ENCODE assay signal across 8 cellular contexts in genomic region chr17:11997972-11998233, GRCh38. TPM values are rescaled to one million over a fixed set of nuclear protein-coding genes. Genes with fewer than 3 reads are reported as not detected.
DNase-seq lines count a peak whose midpoint lies in the region; ATAC-seq, FAIRE-seq and TF ChIP-seq lines count a peak whose summit lies in the region.

No MANE protein-coding gene starts in this region.

- peak overlapping the region; percentile 92 for H4K8ac ChIP-seq in mesenchymal stem cell (ENCODE audit: low read length)

- TF ChIP-seq CTCF in cardiac muscle cell (IDR thresholded peaks at IDR 0.05; ENCODE audit: low read depth, low read length) (no peak), GM12878 (IDR thresholded peaks at IDR 0.05 in 2 of 3, conservative IDR thresholded peaks at IDR 0.05 in 1 of 3; ENCODE audit: control insufficient read depth in 2 of 3, extremely low read depth in 1 of 3, insufficient read depth in 1 of 3, low read depth in 3 of 3, low read length in 3 of 3) (no peak)

- peak overlapping the region; percentile 60 to 81 for H3K18ac ChIP-seq in mesenchymal stem cell (ENCODE audit: low read depth in 1 of 2, low read length in 2 of 2)

- H3K9ac ChIP-seq in GM12878 (ENCODE audit: control insufficient read depth, insufficient read depth, low read length): no peak overlapping the region; the same call in 1 of the 2 replicates
- H3K9ac ChIP-seq in mesenchymal stem cell (ENCODE audit: low read length): peak overlapping the region; percentile 95

- FAIRE-seq in GM12878 (lab: Jason Lieb, UNC): peak; percentile 44

- peak overlapping the region in 1 of 2 experiments; percentile 43 for H2BK12ac ChIP-seq in mesenchymal stem cell (ENCODE audit: low read length in 2 of 2)

- no peak for TF ChIP-seq EP300 in GM12878 (IDR thresholded peaks at IDR 0.05; ENCODE audit: borderline replicate concordance in 1 of 2, control insufficient read depth in 1 of 2, low read depth in 2 of 2, low read length in 2 of 2)

- in situ Hi-C loops in GM12878 (cut with MboI): loop anchor here (10.0 kb wide), 1 partner anchor 1017 kb away; the partner anchor contains the start of gene ELAC2

- peak overlapping the region; percentile 56 for H3K4me3 ChIP-seq in cardiac muscle cell
- peak overlapping the region; percentile 77 for H3K4me3 ChIP-seq in GM12878
- H3K4me3 ChIP-seq in mesenchymal stem cell (ENCODE audit: insufficient read depth in 1 of 2, low read depth in 1 of 2, low read length in 2 of 2): peak overlapping the region; percentile 95 to 97
- H3K4me3 ChIP-seq in urinary bladder (ENCODE audit: low read depth, low read length): peak overlapping the region; percentile 82

- peak overlapping the region; percentile 84 for H3K4me2 ChIP-seq in GM12878 (ENCODE audit: control insufficient read depth, insufficient read depth)
- H3K4me2 ChIP-seq in mesenchymal stem cell (ENCODE audit: low read length, poor library complexity, severe bottlenecking): peak overlapping the region; percentile 61

- H4K91ac ChIP-seq in mesenchymal stem cell (ENCODE audit: low read length): peak overlapping the region; percentile 70

- no peak for TF ChIP-seq POLR2A in GM12878 (IDR thresholded peaks at IDR 0.05; ENCODE audit: low read depth, low read length)

- ATAC-seq in Right ventricle myocardium inferior: no peak
- no peak for ATAC-seq in GM12878
- ATAC-seq in HG02571 (IDR thresholded peaks at IDR 0.05; ENCODE audit: unreplicated experiment): no peak
- no peak for ATAC-seq in HG03432 (IDR thresholded peaks at IDR 0.05; ENCODE audit: unreplicated experiment)

- H4K20me1 ChIP-seq in GM12878 (ENCODE audit: control insufficient read depth, insufficient read depth): no peaks in the 10 kb centered on the region

- no peak overlapping the region for H2BK5ac ChIP-seq in mesenchymal stem cell (ENCODE audit: low read depth, low read length, poor library complexity, severe bottlenecking)

- H2AFZ ChIP-seq in GM12878 (ENCODE audit: control insufficient read depth, low read depth, low read length): peak overlapping the region; percentile 71
- peak overlapping the region; percentile 94 for H2AFZ ChIP-seq in mesenchymal stem cell (ENCODE audit: low read depth, low read length)

- no peaks in the 10 kb centered on the region for H3K9me3 ChIP-seq in cardiac muscle cell (ENCODE audit: low read depth)
- H3K9me3 ChIP-seq in GM12878 (replicated peaks; ENCODE audit: control insufficient read depth, insufficient read depth, low read length): no peaks in the 10 kb centered on the region
- H3K9me3 ChIP-seq in mesenchymal stem cell (ENCODE audit: control insufficient read depth, low read length): no peaks in the 10 kb centered on the region

- POLR2A ChIA-PET in GM12878 (lab: Charles Lee): interaction anchor here (1.0 to 3.6 kb wide), 6 partner anchors 9 to 55 kb away, joined by 3 to 46 read pairs (median 7); partner anchors contain the start of gene MAP2K4

- H3K4ac ChIP-seq in mesenchymal stem cell (ENCODE audit: low read depth in 1 of 2, low read length in 2 of 2): peak overlapping the region; percentile 20 to 81

- BruUV-seq in GM12878 (replicated peaks; lab: Mats Ljungman, UMichigan): no TSS peak

- H3K79me1 ChIP-seq in mesenchymal stem cell (replicated peaks; ENCODE audit: low read length, poor library complexity, severe bottlenecking): peaks cover 5% of the 10 kb centered on the region

- H3K36me3 ChIP-seq in cardiac muscle cell: no peaks in the 10 kb centered on the region
- no peaks in the 10 kb centered on the region for H3K36me3 ChIP-seq in GM12878 (ENCODE audit: control insufficient read depth in 2 of 2, insufficient read depth in 2 of 2, low read length in 1 of 2)
- peaks cover 0 to 1% of the 10 kb centered on the region in 2 experiments for H3K36me3 ChIP-seq in mesenchymal stem cell (ENCODE audit: control insufficient read depth in 1 of 2, insufficient read depth in 2 of 2, low read depth in 1 of 2, low read length in 2 of 2)
- no peaks in the 10 kb centered on the region for H3K36me3 ChIP-seq in urinary bladder (ENCODE audit: insufficient read depth)

- H3K14ac ChIP-seq in mesenchymal stem cell (ENCODE audit: low read length in 2 of 2): peak overlapping the region in 1 of 2 experiments; percentile 23

- WGBS in GM12878 (ENCODE audit: insufficient coverage, insufficient replicate concordance, low lambda C conversion rate, missing lambda C conversion rate): 66% methylated on average over 4 of the region's 4 CpGs
- 89% methylated on average over 4 of the region's 4 CpGs for WGBS in mesenchymal stem cell
- 65% methylated on average over 4 of the region's 4 CpGs for WGBS in urinary bladder

- SMC1A ChIA-PET in GM12878 (lab: Charles Lee; ENCODE audit: uncharacterized antibody, unreplicated experiment): interaction anchor here (1.0 to 2.8 kb wide), 4 partner anchors 10 to 101 kb away, joined by 3 to 11 read pairs (median 8); no protein-coding TSS in a partner anchor

- TF ChIP-seq RAD21 in GM12878 (IDR thresholded peaks at IDR 0.05; ENCODE audit: insufficient read depth, low read depth, low read length): no peak

- H3K27ac ChIP-seq in cardiac muscle cell (peak overlapping the region; percentile 73), GM12878 (ENCODE audit: control insufficient read depth, insufficient read depth) (peak overlapping the region; percentile 1), mesenchymal stem cell (ENCODE audit: low read length, poor library complexity, severe bottlenecking) (peak overlapping the region; percentile 64), urinary bladder (ENCODE audit: low read depth) (no peak overlapping the region)

- RAD21 ChIA-PET in GM12878 (lab: Charles Lee; ENCODE audit: unreplicated experiment): interaction anchor here (0.8 to 1.8 kb wide), 8 partner anchors 10 to 1020 kb away, joined by 3 to 20 read pairs (median 4); partner anchors contain the start of genes ELAC2 and MAP2K4

- peak overlapping the region; percentile 38 for H2AK5ac ChIP-seq in mesenchymal stem cell (ENCODE audit: low read length, severe bottlenecking)

- H2BK120ac ChIP-seq in mesenchymal stem cell (ENCODE audit: low read depth, low read length): no peak overlapping the region

- intact Hi-C loops in Right ventricle myocardium inferior (cut with DNase I) (loop anchor here (2.0 to 10.0 kb wide), 2 partner anchors 23 to 107 kb away; partner anchors contain the start of gene MAP2K4), GM12878 (cut with micrococcal nuclease; ENCODE audit: unreplicated experiment) (loop anchor here (1.0 kb wide), 1 partner anchor 22 kb away; the partner anchor contains the start of gene MAP2K4)

- peak overlapping the region in 1 of 2 experiments; percentile 23 for H3K23ac ChIP-seq in mesenchymal stem cell (ENCODE audit: low read length in 2 of 2)

- H2BK15ac ChIP-seq in mesenchymal stem cell (ENCODE audit: low read depth, poor library complexity, severe bottlenecking): no peak overlapping the region

- DNase-seq in cardiac muscle cell (ENCODE audit: low read depth in 1 of 2, low spot score in 1 of 2): no peak
- no peak for DNase-seq in Right ventricle myocardium inferior (ENCODE audit: missing footprints)
- no peak for DNase-seq in GM12878 (ENCODE audit: low read depth, low spot score)
- no peak for DNase-seq in mesenchymal stem cell
- DNase-seq in HCEC 1CT: no peak

- H3K79me2 ChIP-seq in GM12878 (ENCODE audit: control insufficient read depth, insufficient read depth, low read length): no peaks in the 10 kb centered on the region

- H3K4me1 ChIP-seq in cardiac muscle cell (ENCODE audit: low read depth): peaks cover 5% of the 10 kb centered on the region
- H3K4me1 ChIP-seq in GM12878 (ENCODE audit: control insufficient read depth, insufficient read depth, low read length): peaks cover 3% of the 10 kb centered on the region; the same call in 1 of the 2 replicates
- peaks cover 1% of the 10 kb centered on the region for H3K4me1 ChIP-seq in mesenchymal stem cell (ENCODE audit: control insufficient read depth, insufficient read depth, low read depth, low read length)
- no peaks in the 10 kb centered on the region for H3K4me1 ChIP-seq in urinary bladder (ENCODE audit: insufficient read depth)

- CTCF ChIA-PET in GM12878 (lab: Yijun Ruan, JAX): interaction anchor here (1.0 to 1.3 kb wide), 3 partner anchors 9 to 1033 kb away, joined by 3 read pairs; partner anchors contain the start of gene MAP2K4

- H3K27me3 ChIP-seq in cardiac muscle cell (no peaks in the 10 kb centered on the region), GM12878 (replicated peaks in 1 of 2; ENCODE audit: control insufficient read depth in 2 of 2, insufficient read depth in 2 of 2, low read length in 1 of 2) (no peaks in the 10 kb centered on the region), mesenchymal stem cell (ENCODE audit: control insufficient read depth in 1 of 2, insufficient read depth in 1 of 2, low read length in 2 of 2) (no peaks in the 10 kb centered on the region)

RNA-seq across cellular contexts. Expression of gene ZNF18, which starts 0.6 kb away (rescaled TPM):
- total RNA-seq in cardiac muscle cell (10.7 TPM in 2 replicates), Right ventricle myocardium inferior (4.5 TPM), GM12878 (2014; rRNA removed) (9.8 TPM in 2 replicates), GM12878 (2014; rRNA removed; fragmentation: Illumina TruSeq; extraction: Trizol) (9.6 and 10.3 TPM in 2 replicates), GM12878 (2021) (7.2 and 8.7 TPM in 2 replicates), urinary bladder (15.8 TPM)
- polyA plus RNA-seq in cardiac muscle cell (9.9 and 13.6 TPM in 2 replicates), GM12878 (2011; rRNA removed) (10.2 and 12.9 TPM in 2 replicates), GM12878 (2014; fragmentation: Illumina TruSeq; extraction: Trizol) (9.6 and 9.8 TPM in 2 replicates), GM12878 (2014; fragmentation: Nextera tagmentation; extraction: Ambion mirVana) (1 to 10 TPM; 4.6 to 6.0 TPM), GM12878 (2014; rRNA removed) (6.6 and 7.4 TPM in 2 replicates), GM12878 (2016; fragmentation: Nextera tagmentation; extraction: Ambion mirVana) (1 to 10 TPM; 5.9 to 9.5 TPM), urinary bladder (5.6 TPM)
- total RNA-seq in GM12878 (2013; cell fraction: nucleolus; rRNA removed): 11.1 and 11.8 TPM in 2 replicates
- polyA plus RNA-seq in GM12878 (2011; ENCODE audit: low read depth): 6.8 TPM
- 6.2 and 7.2 TPM in 2 replicates for polyA plus RNA-seq in GM12878 (2011; cell fraction: cytosol; rRNA removed)
- polyA plus RNA-seq in GM12878 (2011; cell fraction: nucleus; rRNA removed): 8.3 and 9.7 TPM in 2 replicates
- 6.6 and 6.8 TPM in 2 replicates for polyA plus RNA-seq in GM12878 (2012)
- polyA minus RNA-seq in GM12878 (2011; rRNA and poly(A)+ RNA removed): 7.4 and 9.0 TPM in 2 replicates
- 3.2 and 5.6 TPM in 2 replicates for polyA minus RNA-seq in GM12878 (2011; cell fraction: cytosol; rRNA and poly(A)+ RNA removed)
- polyA minus RNA-seq in GM12878 (2011; cell fraction: nucleus; rRNA and poly(A)+ RNA removed): 4.6 and 5.7 TPM in 2 replicates
- 4.5 TPM for polyA plus RNA-seq in mesenchymal stem cell (2013, experiment 1 of 2)
- polyA plus RNA-seq in mesenchymal stem cell (2013, experiment 2 of 2): 4.8 TPM

RNA-seq across cellular contexts. Expression of gene MAP2K4, which starts 22.8 kb away (rescaled TPM):
- total RNA-seq in cardiac muscle cell: 43.4 and 56.5 TPM in 2 replicates
- 65.2 and 76.9 TPM in 2 replicates for polyA plus RNA-seq in cardiac muscle cell
- 25.7 TPM for total RNA-seq in Right ventricle myocardium inferior
- 43.7 and 46.2 TPM in 2 replicates for total RNA-seq in GM12878 (2013; cell fraction: nucleolus; rRNA removed)
- total RNA-seq in GM12878 (2014; rRNA removed): 23.0 and 30.5 TPM in 2 replicates
- total RNA-seq in GM12878 (2014; rRNA removed; fragmentation: Illumina TruSeq; extraction: Trizol): 25.7 and 26.3 TPM in 2 replicates
- 25.7 and 32.3 TPM in 2 replicates for total RNA-seq in GM12878 (2021)
- 8.7 TPM for polyA plus RNA-seq in GM12878 (2011; ENCODE audit: low read depth)
- 32.5 and 43.0 TPM in 2 replicates for polyA plus RNA-seq in GM12878 (2011; rRNA removed)
- polyA plus RNA-seq in GM12878 (2011; cell fraction: cytosol; rRNA removed): 15.9 and 17.6 TPM in 2 replicates
- polyA plus RNA-seq in GM12878 (2011; cell fraction: nucleus; rRNA removed): 14.3 and 16.9 TPM in 2 replicates
- 10.4 and 14.2 TPM in 2 replicates for polyA plus RNA-seq in GM12878 (2012)
- 24.8 and 27.2 TPM in 2 replicates for polyA plus RNA-seq in GM12878 (2014; fragmentation: Illumina TruSeq; extraction: Trizol)
- polyA plus RNA-seq in GM12878 (2014; fragmentation: Nextera tagmentation; extraction: Ambion mirVana): 1 to 10 TPM; 5.4 to 10.0 TPM
- 15.6 and 19.4 TPM in 2 replicates for polyA plus RNA-seq in GM12878 (2014; rRNA removed)
- 10 to 100 TPM; 32.6 to 34.1 TPM for polyA plus RNA-seq in GM12878 (2016; fragmentation: Nextera tagmentation; extraction: Ambion mirVana)
- 34.9 and 50.9 TPM in 2 replicates for polyA minus RNA-seq in GM12878 (2011; rRNA and poly(A)+ RNA removed)
- 11.0 and 16.0 TPM in 2 replicates for polyA minus RNA-seq in GM12878 (2011; cell fraction: cytosol; rRNA and poly(A)+ RNA removed)
- polyA minus RNA-seq in GM12878 (2011; cell fraction: nucleus; rRNA and poly(A)+ RNA removed): 12.8 and 17.2 TPM in 2 replicates
- polyA plus RNA-seq in mesenchymal stem cell (2013, experiment 1 of 2): 20.1 TPM
- polyA plus RNA-seq in mesenchymal stem cell (2013, experiment 2 of 2): 22.7 TPM
- total RNA-seq in urinary bladder: 69.9 TPM
- 16.0 TPM for polyA plus RNA-seq in urinary bladder
